11 cellular contexts compared by ENCODE assay signal in genomic region chr3:143832433-143832832, GRCh38. TPM values are rescaled to one million over a fixed set of nuclear protein-coding genes. Genes with fewer than 3 reads are reported as not detected.
A peak's percentile ranks its signal among the peaks of the same experiment; 100 is the strongest.
DNase-seq lines count a peak whose midpoint lies in the region; ATAC-seq, FAIRE-seq and TF ChIP-seq lines count a peak whose summit lies in the region.
"Had no signal": no experiment of that assay in that cellular context is flagged by ENCODE, and none has a peak within 500 bp of the region (broad histone marks: within the 10 kb centered on the region; RNA-seq: fewer than 3 reads in every experiment).

No MANE protein-coding gene starts in this region.

- TF ChIP-seq POLR2A in endothelial cell of umbilical vein (IDR thresholded peaks at IDR 0.05; ENCODE audit: low read depth, low read length) = no peak
- TF ChIP-seq POLR2A in esophagus muscularis mucosa (IDR thresholded peaks at IDR 0.05; ENCODE audit: low read depth) = no peak

- H3K4me1 ChIP-seq in endothelial cell of umbilical vein (ENCODE audit: control insufficient read depth, extremely low read depth, insufficient read depth, low read length) (peaks cover 17% of the 10 kb centered on the region), esophagus muscularis mucosa (peaks cover 11 to 38% (median 32%) of the 10 kb centered on the region in 4 donors), PC-9 (replicated peaks; ENCODE audit: insufficient read depth) (peaks cover 35% of the 10 kb centered on the region), kidney (ENCODE audit: control insufficient read depth in 1 of 2, insufficient read depth in 1 of 2, low read depth in 1 of 2, low read length in 2 of 2) (no peaks in the 10 kb centered on the region)

- dilution Hi-C loops in endothelial cell of umbilical vein (cut with MboI; ENCODE audit: extremely low pct_ligation_motif_present, low sequenced_read_pairs) = no loop called here

- no peak overlapping the region for H3K9ac ChIP-seq in endothelial cell of umbilical vein (replicated peaks; ENCODE audit: extremely low read depth, insufficient read depth, low read length)
- no peak overlapping the region for H3K9ac ChIP-seq in kidney (ENCODE audit: low read length in 2 of 2)

- TF ChIP-seq EP300 in esophagus muscularis mucosa (IDR thresholded peaks at IDR 0.05) = no peak

- no peaks in the 10 kb centered on the region for H3K9me2 ChIP-seq in PC-9 (ENCODE audit: insufficient read depth)

- H3K4me2 ChIP-seq in endothelial cell of umbilical vein (ENCODE audit: insufficient read depth, low read length) (no peak overlapping the region), PC-9 (no peak overlapping the region)

- H3K9me1 ChIP-seq in endothelial cell of umbilical vein (replicated peaks; ENCODE audit: control insufficient read depth, extremely low read depth, insufficient read depth, low read length) = no peaks in the 10 kb centered on the region

- BruUV-seq in endothelial cell of umbilical vein (replicated peaks; lab: Mats Ljungman, UMichigan) = no TSS peak
- no TSS peak for BruUV-seq in PC-9 (replicated peaks; lab: Mats Ljungman, UMichigan)

- H3K79me2 ChIP-seq in endothelial cell of umbilical vein (ENCODE audit: control insufficient read depth, insufficient read depth, low read length) (no peaks in the 10 kb centered on the region), PC-9 (ENCODE audit: low read depth) (no peaks in the 10 kb centered on the region)

- H3K27ac ChIP-seq in endothelial cell of umbilical vein (ENCODE audit: insufficient read depth, low read depth, low read length) (no peak overlapping the region), esophagus muscularis mucosa (replicated peaks in 1 of 4) (peak overlapping the region in 2 of 4 donors; percentile 63 to 68), PC-9 (no peak overlapping the region), kidney (ENCODE audit: low read depth in 2 of 2, low read length in 2 of 2) (no peak overlapping the region)

- H3K9me3 ChIP-seq in endothelial cell of umbilical vein (replicated peaks; ENCODE audit: control insufficient read depth, insufficient read depth, low read length) = no peaks in the 10 kb centered on the region
- H3K9me3 ChIP-seq in esophagus muscularis mucosa = no peaks in the 10 kb centered on the region
- no peaks in the 10 kb centered on the region for H3K9me3 ChIP-seq in PC-9 (ENCODE audit: insufficient read depth, low read depth)
- no peaks in the 10 kb centered on the region for H3K9me3 ChIP-seq in kidney (ENCODE audit: control insufficient read depth in 1 of 2, low read length in 2 of 2)
- H3K9me3 ChIP-seq: esophagus squamous epithelium had no signal

- H3K36me3 ChIP-seq in endothelial cell of umbilical vein (ENCODE audit: control insufficient read depth in 2 of 2, extremely low read depth in 1 of 2, insufficient read depth in 2 of 2, low read length in 2 of 2) = no peaks in the 10 kb centered on the region
- H3K36me3 ChIP-seq in esophagus muscularis mucosa = no peaks in the 10 kb centered on the region
- H3K36me3 ChIP-seq in PC-9 (ENCODE audit: low read depth) = no peaks in the 10 kb centered on the region
- H3K36me3 ChIP-seq in kidney (ENCODE audit: control insufficient read depth in 1 of 2, insufficient read depth in 2 of 2, low read length in 2 of 2) = no peaks in the 10 kb centered on the region
- H3K36me3 ChIP-seq: esophagus squamous epithelium had no signal

- FAIRE-seq in GM18507 (lab: Jason Lieb, UNC) (peak; percentile 78), endothelial cell of umbilical vein (lab: Jason Lieb, UNC) (no peak), kidney (lab: Jason Lieb, UNC) (no peak)

- CTCF ChIA-PET in endothelial cell of umbilical vein (lab: Charles Lee) (no interaction called here), PC-9 (lab: Charles Lee) (no interaction called here)

- intact Hi-C loops in endothelial cell of umbilical vein (cut with micrococcal nuclease) = no loop called here
- intact Hi-C loops in esophagus muscularis mucosa (cut with DNase I) = no loop called here
- intact Hi-C loops in PC-9 (cut with micrococcal nuclease; ENCODE audit: unreplicated experiment) = no loop called here
- intact Hi-C loops in kidney (cut with DNase I) = no loop called here

- POLR2A ChIA-PET in endothelial cell of umbilical vein (lab: Charles Lee) = no interaction called here
- POLR2A ChIA-PET in PC-9 (lab: Charles Lee; ENCODE audit: unreplicated experiment) = no interaction called here

- no peak overlapping the region for H2AFZ ChIP-seq in endothelial cell of umbilical vein (ENCODE audit: low read depth, low read length)
- no peak overlapping the region for H2AFZ ChIP-seq in PC-9

- TF ChIP-seq CTCF in endothelial cell of umbilical vein (IDR thresholded peaks at IDR 0.05; ENCODE audit: extremely low read depth in 1 of 2, insufficient read depth in 1 of 2, low read depth in 1 of 2, low read length in 2 of 2) (no peak), esophagus muscularis mucosa (IDR thresholded peaks at IDR 0.05) (no peak), PC-9 (conservative IDR thresholded peaks at IDR 0.05) (no peak), kidney (IDR thresholded peaks at IDR 0.05; ENCODE audit: borderline replicate concordance, extremely low read depth, insufficient read depth) (no peak)

- H3K4me3 ChIP-seq in endothelial cell of umbilical vein (replicated peaks in 1 of 3; ENCODE audit: insufficient read depth in 1 of 3, low read depth in 1 of 3, low read length in 3 of 3) (no peak overlapping the region), esophagus muscularis mucosa (no peak overlapping the region), PC-9 (no peak overlapping the region), kidney (ENCODE audit: low read length in 2 of 2) (no peak overlapping the region)
- H3K4me3 ChIP-seq: esophagus squamous epithelium had no signal

- peaks cover 10% of the 10 kb centered on the region for H3F3A ChIP-seq in PC-9 (ENCODE audit: insufficient read depth, low read depth)

- H4K20me1 ChIP-seq in endothelial cell of umbilical vein (replicated peaks; ENCODE audit: control insufficient read depth, extremely low read depth, insufficient read depth, low read length) = no peaks in the 10 kb centered on the region
- H4K20me1 ChIP-seq in PC-9 (ENCODE audit: insufficient read depth) = no peaks in the 10 kb centered on the region

- ATAC-seq in GM21381 (IDR thresholded peaks at IDR 0.05; ENCODE audit: unreplicated experiment) (peak; percentile 39), HG03135 (IDR thresholded peaks at IDR 0.05; ENCODE audit: unreplicated experiment) (peak; percentile 36)
- ATAC-seq: Panc1 had no signal

- no peak for DNase-seq in GM18507 (ENCODE audit: extremely low spot score, insufficient read length, low read depth)
- peak; percentile 18 for DNase-seq in endothelial cell of umbilical vein (ENCODE audit: low read depth, low spot score)
- no peak for DNase-seq in esophagus muscularis mucosa (ENCODE audit: extremely low spot score)
- DNase-seq in PC-9 = no peak
- no peak for DNase-seq in kidney
- DNase-seq in foreskin melanocyte = no peak
- DNase-seq: DMS79 treated with DMSO at 0.1 percent for 48 hours, esophagus squamous epithelium had no signal

- no peaks in the 10 kb centered on the region for H3K27me3 ChIP-seq in endothelial cell of umbilical vein (ENCODE audit: control insufficient read depth in 2 of 2, insufficient read depth in 2 of 2, low read length in 2 of 2)
- H3K27me3 ChIP-seq in esophagus muscularis mucosa = no peaks in the 10 kb centered on the region
- no peaks in the 10 kb centered on the region for H3K27me3 ChIP-seq in PC-9 (ENCODE audit: insufficient read depth, low read depth)
- H3K27me3 ChIP-seq: esophagus squamous epithelium had no signal

TF ChIP-seq in endothelial cell of umbilical vein, 7 proteins besides CTCF, POLR2A, EP300 and RAD21:
- no peak for TF ChIP-seq EZH2 (IDR thresholded peaks at IDR 0.05; ENCODE audit: borderline replicate concordance, low read depth, low read length, severe bottlenecking)
- no peak for TF ChIP-seq FOS (IDR thresholded peaks at IDR 0.05; ENCODE audit: borderline replicate concordance, insufficient read depth, low read length)
- TF ChIP-seq POLR2AphosphoS5 (IDR thresholded peaks at IDR 0.05; ENCODE audit: insufficient read depth, low read depth, low read length) = no peak
- no peak for TF ChIP-seq JUN (IDR thresholded peaks at IDR 0.05; ENCODE audit: borderline replicate concordance, insufficient read depth, insufficient read length, low read depth)
- TF ChIP-seq GATA2 (IDR thresholded peaks at IDR 0.05; ENCODE audit: insufficient read depth, insufficient read length, low read depth, low read length) = no peak
- no peak for TF ChIP-seq MAX (IDR thresholded peaks at IDR 0.05; ENCODE audit: insufficient read depth, insufficient read length)
- TF ChIP-seq MYC (IDR thresholded peaks at IDR 0.05; ENCODE audit: low read depth, low read length) = no peak
TF ChIP-seq in endothelial cell of umbilical vein: peak in this region for 0.

RNA-seq across cellular contexts. Expression of gene SLC9A9, which starts 15.8 kb away (rescaled TPM):
- total RNA-seq in endothelial cell of umbilical vein (1.3 and 1.5 TPM in 2 replicates), esophagus muscularis mucosa (10 to 100 TPM; 13.4 to 15.0 (median 14.4) TPM), PC-9 (2021) (1.7 and 2.7 TPM in 2 replicates), kidney (16.5 TPM)
- polyA plus RNA-seq in endothelial cell of umbilical vein (1.8 TPM in 2 replicates), kidney (ENCODE audit: insufficient read depth, low read depth, low replicate concordance) (3.7 TPM)
- polyA plus RNA-seq in endothelial cell of umbilical vein (2011; cell fraction: cytosol; rRNA removed) = 1.2 and 1.5 TPM in 2 replicates
- 2.1 and 2.3 TPM in 2 replicates for polyA plus RNA-seq in endothelial cell of umbilical vein (2011; cell fraction: nucleus; rRNA removed)
- 0.16 and 0.59 TPM in 2 replicates for polyA plus RNA-seq in endothelial cell of umbilical vein (2012)
- polyA minus RNA-seq in endothelial cell of umbilical vein = 5.3 and 15.1 TPM in 2 replicates
- polyA minus RNA-seq in endothelial cell of umbilical vein (2011; cell fraction: cytosol; rRNA and poly(A)+ RNA removed) = not detected
- polyA minus RNA-seq in endothelial cell of umbilical vein (2011; cell fraction: nucleus; rRNA and poly(A)+ RNA removed) = 13.7 and 19.2 TPM in 2 replicates
